Comparison of ENCODE assay signal across 13 cellular contexts in genomic region chr5:55104036-55104767, GRCh38. TPM values are rescaled to one million over a fixed set of nuclear protein-coding genes. Genes with fewer than 3 reads are reported as not detected.
DNase-seq lines count a peak whose midpoint lies in the region; ATAC-seq, FAIRE-seq and TF ChIP-seq lines count a peak whose summit lies in the region.
"Had no signal": no experiment of that assay in that cellular context is flagged by ENCODE, and none has a peak within 500 bp of the region (broad histone marks: within the 10 kb centered on the region; RNA-seq: fewer than 3 reads in every experiment).

No MANE protein-coding gene starts in this region.

- no peaks in the 10 kb centered on the region for H3K36me3 ChIP-seq in CD4-positive, CD25-positive, alpha-beta regulatory T cell (ENCODE audit: control insufficient read depth, insufficient read depth, low read length)
- H3K36me3 ChIP-seq in GM23338 (ENCODE audit: insufficient read depth) (no peaks in the 10 kb centered on the region), lower lobe of right lung (no peaks in the 10 kb centered on the region), tibial nerve (no peaks in the 10 kb centered on the region), HepG2 (replicated peaks in 1 of 2; ENCODE audit: control insufficient read depth in 1 of 2, insufficient read depth in 2 of 2, low read length in 2 of 2) (no peaks in the 10 kb centered on the region)
- H3K36me3 ChIP-seq: cardiac muscle cell had no signal

- H2AFZ ChIP-seq in GM23338 (peak overlapping the region; percentile 56; the same call in 1 of the 2 replicates), HepG2 (ENCODE audit: low read length) (no peak overlapping the region)

- H4K20me1 ChIP-seq in GM23338 (replicated peaks; ENCODE audit: insufficient read depth) (no peaks in the 10 kb centered on the region), HepG2 (ENCODE audit: insufficient read depth, low read length) (no peaks in the 10 kb centered on the region)

- ATAC-seq in CD4-positive, CD25-positive, alpha-beta regulatory T cell (ENCODE audit: low read depth in 2 of 2), result no peak
- no peak for ATAC-seq in GM23338
- ATAC-seq in activated T-helper 17 cell treated with anti-CD3 and anti-CD28 coated beads, Interleukin-2, amount 50 U/mL, for 72 hours (replicated peaks), result no peak
- no peak for ATAC-seq in lower lobe of right lung
- no peak for ATAC-seq in GM18867 (IDR thresholded peaks at IDR 0.05; ENCODE audit: unreplicated experiment)
- ATAC-seq in HepG2, result no peak
- ATAC-seq: activated CD4-positive, CD25-positive, alpha-beta regulatory T cell treated with anti-CD3 and anti-CD28 coated beads, Interleukin-2, amount 50 U/mL, for 24 hours; left lobe of liver had no signal

- BruUV-seq in HepG2 (replicated peaks; lab: Mats Ljungman, UMichigan), result no TSS peak

- H3K9me3 Mint-ChIP-seq in CD4-positive, CD25-positive, alpha-beta regulatory T cell, result peaks cover 0 to 5% (median 1%) of the 10 kb centered on the region in 7 donors
- peaks cover 5% of the 10 kb centered on the region; the same call in 2 of the 3 replicates for H3K9me3 Mint-ChIP-seq in GM23338
- peaks cover 4% of the 10 kb centered on the region for H3K9me3 Mint-ChIP-seq in activated T-helper 17 cell treated with anti-CD3 and anti-CD28 coated beads, Interleukin-2, amount 50 U/mL, for 72 hours
- H3K9me3 Mint-ChIP-seq in chondrocyte (ENCODE audit: low read depth), result peaks cover 10% of the 10 kb centered on the region

- H3K9me3 ChIP-seq in CD4-positive, CD25-positive, alpha-beta regulatory T cell (ENCODE audit: control insufficient read depth in 2 of 2, low read length in 2 of 2), result no peaks in the 10 kb centered on the region
- H3K9me3 ChIP-seq in lower lobe of right lung (no peaks in the 10 kb centered on the region), tibial nerve (peaks cover 0 to 5% (median 0%) of the 10 kb centered on the region in 4 donors), HepG2 (ENCODE audit: low read length) (no peaks in the 10 kb centered on the region)

- H3K4me3 Mint-ChIP-seq in CD4-positive, CD25-positive, alpha-beta regulatory T cell, result peak overlapping the region; percentile 41 to 65 (median 60)
- H3K4me3 Mint-ChIP-seq in GM23338, result no peak overlapping the region
- peak overlapping the region; percentile 6 for H3K4me3 Mint-ChIP-seq in activated T-helper 17 cell treated with anti-CD3 and anti-CD28 coated beads, Interleukin-2, amount 50 U/mL, for 72 hours
- H3K4me3 Mint-ChIP-seq in chondrocyte (ENCODE audit: unreplicated experiment), result no peak overlapping the region

- TF ChIP-seq CTCF in GM23338 (conservative IDR thresholded peaks at IDR 0.05; ENCODE audit: low read depth in 2 of 2) (no peak), lower lobe of right lung (IDR thresholded peaks at IDR 0.05) (no peak), chondrocyte (IDR thresholded peaks at IDR 0.05) (no peak), tibial nerve (IDR thresholded peaks at IDR 0.05) (no peak), HepG2 (CRISPR knock-in tag; IDR thresholded peaks at IDR 0.05) (no peak)

- no peaks in the 10 kb centered on the region for H3F3A ChIP-seq in GM23338 (replicated peaks; ENCODE audit: low read depth)

- no peak for TF ChIP-seq RAD21 in HepG2 (CRISPR knock-in tag; IDR thresholded peaks at IDR 0.05)

- H3K79me2 ChIP-seq in GM23338 (replicated peaks; ENCODE audit: insufficient read depth) (no peaks in the 10 kb centered on the region), HepG2 (ENCODE audit: insufficient read depth, low read length) (no peaks in the 10 kb centered on the region)

- H3K4me1 Mint-ChIP-seq in CD4-positive, CD25-positive, alpha-beta regulatory T cell, result peaks cover 13 to 68% (median 44%) of the 10 kb centered on the region in 4 donors
- H3K4me1 Mint-ChIP-seq in GM23338 (peaks cover 4% of the 10 kb centered on the region; the same call in 1 of the 3 replicates), chondrocyte (ENCODE audit: low read depth) (peaks cover 3% of the 10 kb centered on the region)
- peaks cover 30% of the 10 kb centered on the region for H3K4me1 Mint-ChIP-seq in activated T-helper 17 cell treated with anti-CD3 and anti-CD28 coated beads, Interleukin-2, amount 50 U/mL, for 72 hours

- H3K9ac ChIP-seq in HepG2 (ENCODE audit: insufficient read depth, low read depth, low read length), result no peak overlapping the region

- H3K4me2 ChIP-seq in GM23338 (no peak overlapping the region), HepG2 (ENCODE audit: low read depth, low read length) (no peak overlapping the region)

- H3K27me3 Mint-ChIP-seq in CD4-positive, CD25-positive, alpha-beta regulatory T cell, result no peaks in the 10 kb centered on the region
- H3K27me3 Mint-ChIP-seq in GM23338 (ENCODE audit: insufficient read depth, low read depth, poor library complexity) (peaks cover 2% of the 10 kb centered on the region), chondrocyte (ENCODE audit: low read depth) (peaks cover 12% of the 10 kb centered on the region)
- no peaks in the 10 kb centered on the region for H3K27me3 Mint-ChIP-seq in activated T-helper 17 cell treated with anti-CD3 and anti-CD28 coated beads, Interleukin-2, amount 50 U/mL, for 72 hours

- H3K27me3 ChIP-seq in CD4-positive, CD25-positive, alpha-beta regulatory T cell (ENCODE audit: control insufficient read depth, insufficient read depth, low read length), result no peaks in the 10 kb centered on the region
- no peaks in the 10 kb centered on the region for H3K27me3 ChIP-seq in GM23338 (ENCODE audit: insufficient read depth)
- no peaks in the 10 kb centered on the region for H3K27me3 ChIP-seq in lower lobe of right lung (ENCODE audit: low read depth)
- no peaks in the 10 kb centered on the region for H3K27me3 ChIP-seq in tibial nerve
- no peaks in the 10 kb centered on the region for H3K27me3 ChIP-seq in HepG2 (ENCODE audit: control insufficient read depth in 1 of 2, insufficient read depth in 2 of 2, low read length in 2 of 2)
- H3K27me3 ChIP-seq: cardiac muscle cell had no signal

- CTCF ChIA-PET in HepG2 (lab: Yijun Ruan, JAX; ENCODE audit: low intra/inter-chr PET ratio, low total read pairs), result no interaction called here

- intact Hi-C loops in lower lobe of right lung (cut with DNase I), result no loop called here
- intact Hi-C loops in HepG2 (cut with micrococcal nuclease; ENCODE audit: unreplicated experiment), result no loop called here

- POLR2A ChIA-PET in HepG2 (lab: Yijun Ruan, JAX), result no interaction called here

- no peak overlapping the region for H3K27ac ChIP-seq in CD4-positive, CD25-positive, alpha-beta regulatory T cell (ENCODE audit: insufficient read depth, low read length, poor library complexity, severe bottlenecking)
- H3K27ac ChIP-seq in GM23338 (ENCODE audit: low read depth), result no peak overlapping the region
- no peak overlapping the region for H3K27ac ChIP-seq in lower lobe of right lung
- no peak overlapping the region for H3K27ac ChIP-seq in tibial nerve
- no peak overlapping the region for H3K27ac ChIP-seq in HepG2 (ENCODE audit: extremely low read length, insufficient read depth, low read length)
- H3K27ac ChIP-seq: cardiac muscle cell had no signal

- no peak for FAIRE-seq in HepG2 (lab: Jason Lieb, UNC)
- FAIRE-seq: HTR-8/SVneo had no signal

- no peak overlapping the region for H3K27ac Mint-ChIP-seq in CD4-positive, CD25-positive, alpha-beta regulatory T cell
- H3K27ac Mint-ChIP-seq in GM23338 (no peak overlapping the region), chondrocyte (ENCODE audit: unreplicated experiment) (no peak overlapping the region)
- no peak overlapping the region for H3K27ac Mint-ChIP-seq in activated T-helper 17 cell treated with anti-CD3 and anti-CD28 coated beads, Interleukin-2, amount 50 U/mL, for 72 hours

- 81 to 86% methylated on average over 2 of the region's 2 CpGs for WGBS in tibial nerve, 2 donors
- 49% methylated on average over 2 of the region's 2 CpGs for WGBS in HepG2 (ENCODE audit: low lambda C conversion rate)

- H3K4me3 ChIP-seq in CD4-positive, CD25-positive, alpha-beta regulatory T cell (ENCODE audit: low read depth, low read length), result peak overlapping the region; percentile 45
- H3K4me3 ChIP-seq in GM23338 (no peak overlapping the region), lower lobe of right lung (peak overlapping the region; percentile 12), tibial nerve (no peak overlapping the region), HepG2 (replicated peaks in 1 of 3; ENCODE audit: insufficient read depth in 1 of 3, low read depth in 2 of 3, low read length in 3 of 3) (no peak overlapping the region)
- H3K4me3 ChIP-seq: cardiac muscle cell had no signal

- TF ChIP-seq POLR2A in tibial nerve (IDR thresholded peaks at IDR 0.05) (no peak), HepG2 (IDR thresholded peaks at IDR 0.05; ENCODE audit: insufficient read depth in 1 of 2, low read depth in 2 of 2, low read length in 2 of 2) (no peak)

- peak in 1 of 3 donors; percentile 38 for DNase-seq in CD4-positive, CD25-positive, alpha-beta regulatory T cell
- DNase-seq in GM23338 (ENCODE audit: low spot score) (peak; percentile 17), lower lobe of right lung (no peak), chondrocyte (ENCODE audit: low spot score) (no peak), tibial nerve (ENCODE audit: low spot score in 2 of 2) (no peak), HepG2 (ENCODE audit: low spot score) (no peak)
- DNase-seq: activated effector memory CD4-positive, alpha-beta T cell treated with anti-CD3 and anti-CD28 coated beads, Interleukin-2, amount 50 U/mL, for 16 hours had no signal

- H3K36me3 Mint-ChIP-seq in CD4-positive, CD25-positive, alpha-beta regulatory T cell, result peaks cover 8% of the 10 kb centered on the region
- H3K36me3 Mint-ChIP-seq in GM23338 (ENCODE audit: low read depth), result no peaks in the 10 kb centered on the region
- no peaks in the 10 kb centered on the region for H3K36me3 Mint-ChIP-seq in activated T-helper 17 cell treated with anti-CD3 and anti-CD28 coated beads, Interleukin-2, amount 50 U/mL, for 72 hours (ENCODE audit: low read depth)
- H3K36me3 Mint-ChIP-seq in chondrocyte (ENCODE audit: low read depth), result peaks cover 2% of the 10 kb centered on the region

- peaks cover 43% of the 10 kb centered on the region for H3K4me1 ChIP-seq in CD4-positive, CD25-positive, alpha-beta regulatory T cell (ENCODE audit: control insufficient read depth, insufficient read depth, low read length, poor library complexity, severe bottlenecking)
- H3K4me1 ChIP-seq in GM23338 (ENCODE audit: insufficient read depth) (no peaks in the 10 kb centered on the region), lower lobe of right lung (no peaks in the 10 kb centered on the region), tibial nerve (no peaks in the 10 kb centered on the region), HepG2 (ENCODE audit: insufficient read depth, low read length) (no peaks in the 10 kb centered on the region)

- TF ChIP-seq EP300 in tibial nerve (IDR thresholded peaks at IDR 0.05), result no peak
- TF ChIP-seq EP300 in HepG2 (IDR thresholded peaks at IDR 0.05; ENCODE audit: low read depth in 2 of 2, low read length in 2 of 2), result no peak
- no peak for TF ChIP-seq EP300 in HepG2 (CRISPR knock-in tag; IDR thresholded peaks at IDR 0.05; ENCODE audit: borderline replicate concordance)

- in situ Hi-C loops in HepG2 (cut with HindIII; ENCODE audit: extremely low pct_ligation_motif_present, low pct_unique_long_range_greater_than_20kb), result no loop called here

- no peaks in the 10 kb centered on the region for H3K9me2 ChIP-seq in GM23338 (ENCODE audit: insufficient read depth)

RNA-seq across cellular contexts. Expression of gene GZMA, which starts 1.8 kb away (rescaled TPM):
- total RNA-seq in CD4-positive, CD25-positive, alpha-beta regulatory T cell, result 22.6 TPM
- 100 to 1,000 TPM in 1 of 4 donors, 10 to 100 TPM in 3; 25.4 to 107 (median 54.6) TPM for polyA plus RNA-seq in CD4-positive, CD25-positive, alpha-beta regulatory T cell
- total RNA-seq in GM23338 (2014; rRNA removed; shearing (Covaris generic)), result not detected in 2 replicates
- polyA plus RNA-seq in GM23338 (2016; fragmentation: Nextera tagmentation; extraction: Ambion mirVana) (not detected in 2 replicates), HepG2 (2011; rRNA removed) (not detected in 2 replicates)
- total RNA-seq in activated T-helper 17 cell treated with anti-CD3 and anti-CD28 coated beads, Interleukin-2, amount 50 U/mL, for 72 hours, result 10 to 100 TPM; 10.3 to 33.9 TPM
- total RNA-seq in lower lobe of right lung (9.6 TPM), chondrocyte (not detected in 3 replicates), tibial nerve (under 1 TPM in 1 of 4 donors, not detected in 3; 0.90 TPM), HepG2 (2016; rRNA removed; fragmentation: Illumina TruSeq; extraction: Trizol) (not detected in 2 replicates)
- not detected in 2 replicates for total RNA-seq in HepG2 (2016; cell fraction: cytosol; rRNA removed; fragmentation: Illumina TruSeq; extraction: Trizol; ENCODE audit: low read depth)
- not detected in 2 replicates for total RNA-seq in HepG2 (2016; cell fraction: insoluble cytoplasmic fraction; rRNA removed; fragmentation: Illumina TruSeq; extraction: Trizol)
- total RNA-seq in HepG2 (2016; cell fraction: membrane; rRNA removed; fragmentation: Illumina TruSeq; extraction: Trizol), result not detected in 2 replicates
- total RNA-seq in HepG2 (2016; cell fraction: nucleus; rRNA removed; fragmentation: Illumina TruSeq; extraction: Trizol), result not detected in 2 replicates
- polyA plus RNA-seq in HepG2 (2011; cell fraction: cytosol; rRNA removed), result not detected in 2 replicates
- not detected in 2 replicates for polyA plus RNA-seq in HepG2 (2011; cell fraction: nucleus; rRNA removed)
- not detected in 2 replicates for polyA plus RNA-seq in HepG2 (2012)
- polyA plus RNA-seq in HepG2 (2016; cell fraction: cytosol; fragmentation: Illumina TruSeq; extraction: Trizol; ENCODE audit: low read depth), result not detected in 2 replicates
- not detected in 2 replicates for polyA plus RNA-seq in HepG2 (2016; cell fraction: insoluble cytoplasmic fraction; fragmentation: Illumina TruSeq; extraction: Trizol; ENCODE audit: low read depth)
- polyA plus RNA-seq in HepG2 (2016; cell fraction: membrane; fragmentation: Illumina TruSeq; extraction: Trizol; ENCODE audit: low read depth), result not detected in 2 replicates
- polyA plus RNA-seq in HepG2 (2016; cell fraction: nucleus; fragmentation: Illumina TruSeq; extraction: Trizol; ENCODE audit: insufficient read depth, low read depth), result not detected in 2 replicates
- not detected in 2 replicates for polyA minus RNA-seq in HepG2 (2011; rRNA and poly(A)+ RNA removed; ENCODE audit: low replicate concordance)
- not detected in 2 replicates for polyA minus RNA-seq in HepG2 (2011; cell fraction: cytosol; rRNA and poly(A)+ RNA removed)
- polyA minus RNA-seq in HepG2 (2011; cell fraction: nucleus; rRNA and poly(A)+ RNA removed), result not detected in 2 replicates
- total RNA-seq: cardiac muscle cell, left lobe of liver had no signal
- polyA plus RNA-seq: cardiac muscle cell had no signal

RNA-seq across cellular contexts. Expression of gene GPX8, which starts 55.8 kb away (rescaled TPM):
- not detected for total RNA-seq in CD4-positive, CD25-positive, alpha-beta regulatory T cell
- polyA plus RNA-seq in CD4-positive, CD25-positive, alpha-beta regulatory T cell, result not detected
- 52.1 and 64.4 TPM in 2 replicates for total RNA-seq in GM23338 (2014; rRNA removed; shearing (Covaris generic))
- polyA plus RNA-seq in GM23338 (2016; fragmentation: Nextera tagmentation; extraction: Ambion mirVana) (59.1 and 66.1 TPM in 2 replicates), HepG2 (2011; rRNA removed) (0.55 and 0.94 TPM in 2 replicates)
- not detected for total RNA-seq in activated T-helper 17 cell treated with anti-CD3 and anti-CD28 coated beads, Interleukin-2, amount 50 U/mL, for 72 hours
- total RNA-seq in lower lobe of right lung (10.8 TPM), chondrocyte (196 to 212 TPM (median 198 TPM) in 3 replicates), tibial nerve (10 to 100 TPM; 12.0 to 26.7 (median 19.5) TPM), HepG2 (2016; rRNA removed; fragmentation: Illumina TruSeq; extraction: Trizol) (0.32 and 0.33 TPM in 2 replicates)
- total RNA-seq in HepG2 (2016; cell fraction: cytosol; rRNA removed; fragmentation: Illumina TruSeq; extraction: Trizol; ENCODE audit: low read depth), result 0.09 TPM in 1 of 2 replicates, not detected in the other
- 0.30 and 0.41 TPM in 2 replicates for total RNA-seq in HepG2 (2016; cell fraction: insoluble cytoplasmic fraction; rRNA removed; fragmentation: Illumina TruSeq; extraction: Trizol)
- 0.28 and 0.69 TPM in 2 replicates for total RNA-seq in HepG2 (2016; cell fraction: membrane; rRNA removed; fragmentation: Illumina TruSeq; extraction: Trizol)
- total RNA-seq in HepG2 (2016; cell fraction: nucleus; rRNA removed; fragmentation: Illumina TruSeq; extraction: Trizol), result 0.56 TPM in 1 of 2 replicates, not detected in the other
- 0.21 and 0.35 TPM in 2 replicates for polyA plus RNA-seq in HepG2 (2011; cell fraction: cytosol; rRNA removed)
- polyA plus RNA-seq in HepG2 (2011; cell fraction: nucleus; rRNA removed), result 0.05 and 0.26 TPM in 2 replicates
- 0.59 and 1.5 TPM in 2 replicates for polyA plus RNA-seq in HepG2 (2012)
- polyA plus RNA-seq in HepG2 (2016; cell fraction: cytosol; fragmentation: Illumina TruSeq; extraction: Trizol; ENCODE audit: low read depth), result 0.14 TPM in 1 of 2 replicates, not detected in the other
- 0.34 and 0.61 TPM in 2 replicates for polyA plus RNA-seq in HepG2 (2016; cell fraction: insoluble cytoplasmic fraction; fragmentation: Illumina TruSeq; extraction: Trizol; ENCODE audit: low read depth)
- polyA plus RNA-seq in HepG2 (2016; cell fraction: membrane; fragmentation: Illumina TruSeq; extraction: Trizol; ENCODE audit: low read depth), result 0.31 TPM in 1 of 2 replicates, not detected in the other
- 0.79 and 0.97 TPM in 2 replicates for polyA plus RNA-seq in HepG2 (2016; cell fraction: nucleus; fragmentation: Illumina TruSeq; extraction: Trizol; ENCODE audit: insufficient read depth, low read depth)
- polyA minus RNA-seq in HepG2 (2011; rRNA and poly(A)+ RNA removed; ENCODE audit: low replicate concordance), result 0.42 and 10.6 TPM in 2 replicates
- 0.18 and 0.20 TPM in 2 replicates for polyA minus RNA-seq in HepG2 (2011; cell fraction: cytosol; rRNA and poly(A)+ RNA removed)
- 0.64 and 0.75 TPM in 2 replicates for polyA minus RNA-seq in HepG2 (2011; cell fraction: nucleus; rRNA and poly(A)+ RNA removed)

Comparison
In these comparisons a context has a peak if more than half of its experiments do, and no peak if none do; other contexts are left out.
1. H3K4me3 ChIP-seq: peak in CD4-positive, CD25-positive, alpha-beta regulatory T cell (single experiment) and lower lobe of right lung (single experiment); none in GM23338 (single experiment), tibial nerve (0 of 4) and HepG2 (0 of 3).
2. H3K4me3 Mint-ChIP-seq: peak in CD4-positive, CD25-positive, alpha-beta regulatory T cell (4 of 4) and activated T-helper 17 cell treated with anti-CD3 and anti-CD28 coated beads, Interleukin-2, amount 50 U/mL, for 72 hours (single experiment); none in GM23338 (single experiment) and chondrocyte (single experiment).